In genomic region chr2:16203069-16203468, GRCh38 we compare ENCODE assay signal across 20 cellular contexts.
"Had no signal": no experiment of that assay in that cellular context is flagged by ENCODE, and none has a peak within 500 bp of the region (broad histone marks: within the 10 kb centered on the region; RNA-seq: fewer than 3 reads in every experiment).

No MANE protein-coding gene starts in this region.

- H3K27ac ChIP-seq: gastrocnemius medialis, left ventricle myocardium inferior, upper lobe of left lung, vagina had no signal

- H3K9me3 ChIP-seq: gastrocnemius medialis, left ventricle myocardium inferior, upper lobe of left lung, vagina had no signal

- DNase-seq: activated CD4-positive, alpha-beta T cell treated with anti-CD3 and anti-CD28 coated beads for 36 hours; activated CD4-positive, alpha-beta T cell treated with anti-CD3 and anti-CD28 coated beads, Interleukin-2, amount 50 U/mL, for 4 hours; activated CD4-positive, CD25-positive, alpha-beta regulatory T cell; activated naive CD4-positive, alpha-beta T cell; activated T-cell treated with anti-CD3 and anti-CD28 coated beads for 4 hours; activated T-cell treated with anti-CD3 and anti-CD28 coated beads, Interleukin-2, amount 50 U/mL, for 72 hours; anterior cingulate cortex; effector memory CD4-positive, alpha-beta T cell; gastrocnemius medialis; glutamatergic neuron; left ventricle myocardium inferior; naive thymus-derived CD8-positive, alpha-beta T cell; right cardiac atrium; stimulated activated CD4-positive, alpha-beta T cell treated with anti-CD3 and anti-CD28 coated beads, Interleukin-12 subunit alpha, Interleukin-12 subunit beta, amount 100 ng/mL, for 4 hours; stimulated activated CD4-positive, alpha-beta T cell treated with anti-CD3 and anti-CD28 coated beads, Interleukin-4, amount 100 ng/mL, for 1 hour; stimulated activated naive CD8-positive, alpha-beta T cell treated with anti-CD3 and anti-CD28 coated beads, Interleukin-15, Interleukin-2, amounts not matched to agents 100 U/mL and 50 U/mL, for 24 hours; substantia nigra; T-helper 1 cell; upper lobe of left lung had no signal

- H3K4me1 ChIP-seq: left ventricle myocardium inferior, upper lobe of left lung, vagina had no signal

- ATAC-seq: activated CD4-positive, alpha-beta T cell treated with anti-CD3 and anti-CD28 coated beads for 36 hours; activated T-cell treated with anti-CD3 and anti-CD28 coated beads, Interleukin-2, amount 50 U/mL, for 72 hours; gastrocnemius medialis; naive thymus-derived CD8-positive, alpha-beta T cell; right cardiac atrium; stimulated activated naive CD8-positive, alpha-beta T cell treated with anti-CD3 and anti-CD28 coated beads, Interleukin-15, Interleukin-2, amounts not matched to agents 100 U/mL and 50 U/mL, for 24 hours had no signal

- H3K27me3 ChIP-seq: gastrocnemius medialis, upper lobe of left lung, vagina had no signal

- H3K36me3 ChIP-seq: gastrocnemius medialis, left ventricle myocardium inferior, upper lobe of left lung, vagina had no signal

- H3K4me3 ChIP-seq: gastrocnemius medialis, left ventricle myocardium inferior, upper lobe of left lung, vagina had no signal
